In the genomic region with DNA sequence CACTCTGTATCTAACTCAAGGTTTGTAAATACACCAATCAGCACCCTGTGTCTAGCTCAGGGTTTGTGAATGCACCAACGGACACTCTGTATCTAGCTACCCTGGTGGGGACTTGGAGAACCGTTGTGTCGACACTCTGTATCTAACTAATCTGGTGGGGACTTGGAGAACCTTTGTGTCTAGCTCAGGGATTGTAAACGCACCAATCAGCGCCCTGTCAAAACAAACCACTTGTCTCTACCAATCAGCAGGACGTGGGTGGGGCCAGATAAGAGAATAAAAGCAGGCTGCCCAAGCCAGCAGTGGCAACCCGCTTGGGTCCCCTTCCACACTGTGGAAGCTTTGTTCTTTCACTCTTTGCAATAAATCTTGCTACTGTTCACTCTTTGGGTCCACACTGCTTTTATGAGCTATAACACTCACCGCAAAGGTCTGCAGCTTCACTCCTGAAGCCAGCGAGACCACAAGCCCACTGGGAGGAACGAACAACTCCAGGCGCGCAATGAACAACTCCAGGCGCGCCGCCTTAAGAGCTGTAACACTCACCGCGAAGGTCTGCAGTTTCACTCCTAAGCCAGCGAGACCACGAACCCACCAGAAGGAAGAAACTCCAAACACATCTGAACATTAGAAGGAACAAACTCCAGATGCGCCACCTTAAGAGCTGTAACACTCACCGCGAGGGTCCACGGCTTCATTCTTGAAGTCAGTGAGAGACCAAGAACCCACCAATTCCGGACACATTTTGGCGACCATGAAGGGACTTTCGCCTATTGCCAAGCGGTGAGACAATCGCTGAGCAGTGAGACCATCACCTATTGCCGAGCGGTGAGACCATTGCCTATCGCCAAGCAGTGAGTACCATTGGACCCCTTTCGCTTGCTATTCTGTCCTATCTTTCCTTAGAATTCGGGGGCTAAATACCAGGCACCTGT, we compare ENCODE assay signal across 13 cellular contexts. TPM values are rescaled to one million over a fixed set of nuclear protein-coding genes. Genes with fewer than 3 reads are reported as not detected.
"Had no signal": no experiment of that assay in that cellular context is flagged by ENCODE, and none has a peak within 500 bp of the region (broad histone marks: within the 10 kb centered on the region; RNA-seq: fewer than 3 reads in every experiment).

No MANE protein-coding gene starts in this region.

RNA-seq across cellular contexts. Expression of gene TBX10, which starts 19.6 kb away (rescaled TPM):
- total RNA-seq: activated CD8-positive, alpha-beta memory T cell treated with anti-CD3 and anti-CD28 coated beads, Interleukin-2, amount 10 ng/mL, durations not matched to agents 7 days and 5 days; activated naive CD4-positive, alpha-beta T cell treated with anti-CD3 and anti-CD28 coated beads for 36 hours; activated T-helper 2 cell treated with anti-CD3 and anti-CD28 coated beads, Interferon-gamma antibody, Interleukin-2, Interleukin-4, amounts not matched to agents 10 μg/mL and 5 μg/mL and 100 μg/mL, durations not matched to agents 14 hours and 24 hours and 36 hours; ascending aorta; esophagus muscularis mucosa; lung microvascular endothelial cell; naive thymus-derived CD8-positive, alpha-beta T cell; ovary; sigmoid colon; T-helper 1 cell treated with Interleukin-12 subunit alpha and Interleukin-12 subunit beta and Interleukin-4 antibody, amounts not matched to agents 30 ng/mL and 1 ng/mL, for 36 hours; temporal lobe; upper lobe of right lung had no signal
- polyA plus RNA-seq: keratinocyte; naive thymus-derived CD8-positive, alpha-beta T cell; ovary had no signal

RNA-seq across cellular contexts. Expression of gene ACY3, which starts 30.6 kb away (rescaled TPM):
- total RNA-seq: activated naive CD4-positive, alpha-beta T cell treated with anti-CD3 and anti-CD28 coated beads for 36 hours; ascending aorta; esophagus muscularis mucosa; lung microvascular endothelial cell; naive thymus-derived CD8-positive, alpha-beta T cell; sigmoid colon; T-helper 1 cell treated with Interleukin-12 subunit alpha and Interleukin-12 subunit beta and Interleukin-4 antibody, amounts not matched to agents 30 ng/mL and 1 ng/mL, for 36 hours; temporal lobe had no signal
- polyA plus RNA-seq: keratinocyte had no signal
